ENCODE assay signal across 1 cellular context in the genomic region with DNA sequence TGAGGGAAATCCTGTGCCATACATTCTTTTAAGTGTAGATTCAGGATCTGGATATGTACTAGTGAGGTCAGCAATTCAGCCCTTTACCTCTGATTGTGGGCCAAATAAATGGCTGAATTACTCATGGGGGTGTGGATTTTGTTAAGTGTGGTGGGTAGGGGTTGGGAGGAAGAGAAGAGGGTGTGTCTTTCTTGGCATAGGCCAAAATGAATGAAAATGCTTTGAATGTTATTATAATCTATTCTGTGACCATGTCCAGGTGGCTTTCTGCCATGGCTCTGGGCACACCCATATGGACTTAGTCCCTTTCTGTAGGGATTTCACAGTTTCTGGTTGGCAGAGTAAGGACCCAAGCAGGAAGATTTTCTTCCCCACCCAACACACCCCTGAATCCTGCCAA.
TF ChIP-seq lines count a peak whose summit lies in the region.

No MANE protein-coding gene starts in this region.

TF ChIP-seq in IMR-90, 13 proteins besides CTCF, POLR2A, EP300 and RAD21 (continued from another document):
- no peak for TF ChIP-seq CEBPB (IDR thresholded peaks at IDR 0.05; ENCODE audit: low read depth, low read length)
- no peak for TF ChIP-seq FOS (IDR thresholded peaks at IDR 0.05; ENCODE audit: low read depth, low read length)
- no peak for TF ChIP-seq MAFK (IDR thresholded peaks at IDR 0.05; ENCODE audit: low read depth, low read length)
